In genomic region chr12:52059582-52060497, GRCh38 we compare ENCODE assay signal across 2 cellular contexts.
TF ChIP-seq lines count a peak whose summit lies in the region.

No MANE protein-coding gene starts in this region.

TF ChIP-seq in A549, 52 proteins besides CTCF, POLR2A, EP300 and RAD21:
- TF ChIP-seq FOSL2 (IDR thresholded peaks at IDR 0.05) (no peak), FOSL2 (CRISPR knock-in tag; IDR thresholded peaks at IDR 0.05) (peak; percentile 52), REST (IDR thresholded peaks at IDR 0.05) (peak; percentile 66; the same call in 1 of the 2 replicates), CHD2 (IDR thresholded peaks at IDR 0.05; ENCODE audit: low read length, partially characterized antibody) (peak; percentile 67), TFCP2L1 (CRISPR knock-in tag; IDR thresholded peaks at IDR 0.05) (peak; percentile 99), ESRRA (IDR thresholded peaks at IDR 0.05; ENCODE audit: borderline replicate concordance, low read length) (peak; percentile 38), CBX2 (IDR thresholded peaks at IDR 0.05; ENCODE audit: borderline replicate concordance, low read depth) (no peak), FOSB (CRISPR knock-in tag; IDR thresholded peaks at IDR 0.05) (peak; percentile 99), EHF (CRISPR knock-in tag; IDR thresholded peaks at IDR 0.05) (peak; percentile 90), SMC3 (IDR thresholded peaks at IDR 0.05) (no peak), RARB (CRISPR knock-in tag; IDR thresholded peaks at IDR 0.05) (peak; percentile 99), HOXB5 (CRISPR knock-in tag; IDR thresholded peaks at IDR 0.05) (peak; percentile 86), POLR2AphosphoS2 (conservative IDR thresholded peaks at IDR 0.05; ENCODE audit: low read length) (peak; percentile 100), KDM1A (IDR thresholded peaks at IDR 0.05; ENCODE audit: low read depth) (no peak), TP53 (CRISPR knock-in tag; IDR thresholded peaks at IDR 0.05) (peak; percentile 99), ZSCAN20 (CRISPR knock-in tag; IDR thresholded peaks at IDR 0.05) (peak; percentile 80), RFX5 (IDR thresholded peaks at IDR 0.05) (no peak), HMGXB4 (CRISPR knock-in tag; IDR thresholded peaks at IDR 0.05; ENCODE audit: borderline replicate concordance) (peak; percentile 98), HOXA7 (CRISPR knock-in tag; IDR thresholded peaks at IDR 0.05) (peak; percentile 100)

TF ChIP-seq in IMR-90, 13 proteins besides CTCF, POLR2A, EP300 and RAD21:
- TF ChIP-seq NFE2L2 (IDR thresholded peaks at IDR 0.05; ENCODE audit: low read depth, low read length) (peak; percentile 40; the same call in 1 of the 2 replicates), ELK1 (IDR thresholded peaks at IDR 0.05; ENCODE audit: borderline replicate concordance, low read depth, low read length) (no peak), CEBPB (IDR thresholded peaks at IDR 0.05; ENCODE audit: low read depth, low read length) (0 out of 2 replicates have a peak, but pooled peaks have one; percentile 0), MAZ (IDR thresholded peaks at IDR 0.05; ENCODE audit: borderline replicate concordance, low read depth, low read length) (no peak; the same call in 1 of the 2 replicates), SMC3 (IDR thresholded peaks at IDR 0.05; ENCODE audit: low read depth, low read length) (peak; percentile 8; the same call in 1 of the 2 replicates), RCOR1 (IDR thresholded peaks at IDR 0.05; ENCODE audit: insufficient replicate concordance, low read length) (no peak), MXI1 (IDR thresholded peaks at IDR 0.05; ENCODE audit: borderline replicate concordance, low read depth, low read length) (no peak), MAFK (IDR thresholded peaks at IDR 0.05; ENCODE audit: low read depth, low read length) (no peak), FOS (IDR thresholded peaks at IDR 0.05; ENCODE audit: low read depth, low read length) (0 out of 2 replicates have a peak, but pooled peaks have one; percentile 35), RFX5 (IDR thresholded peaks at IDR 0.05; ENCODE audit: low read depth, low read length) (no peak), USF2 (IDR thresholded peaks at IDR 0.05; ENCODE audit: low read depth, low read length) (peak; percentile 50), CHD1 (IDR thresholded peaks at IDR 0.05; ENCODE audit: low read depth, low read length) (no peak; the same call in none of the 2 replicates), BHLHE40 (IDR thresholded peaks at IDR 0.05; ENCODE audit: low read depth, low read length) (peak; percentile 42; the same call in 1 of the 2 replicates)
